12 cellular contexts compared by ENCODE assay signal in the genomic region with DNA sequence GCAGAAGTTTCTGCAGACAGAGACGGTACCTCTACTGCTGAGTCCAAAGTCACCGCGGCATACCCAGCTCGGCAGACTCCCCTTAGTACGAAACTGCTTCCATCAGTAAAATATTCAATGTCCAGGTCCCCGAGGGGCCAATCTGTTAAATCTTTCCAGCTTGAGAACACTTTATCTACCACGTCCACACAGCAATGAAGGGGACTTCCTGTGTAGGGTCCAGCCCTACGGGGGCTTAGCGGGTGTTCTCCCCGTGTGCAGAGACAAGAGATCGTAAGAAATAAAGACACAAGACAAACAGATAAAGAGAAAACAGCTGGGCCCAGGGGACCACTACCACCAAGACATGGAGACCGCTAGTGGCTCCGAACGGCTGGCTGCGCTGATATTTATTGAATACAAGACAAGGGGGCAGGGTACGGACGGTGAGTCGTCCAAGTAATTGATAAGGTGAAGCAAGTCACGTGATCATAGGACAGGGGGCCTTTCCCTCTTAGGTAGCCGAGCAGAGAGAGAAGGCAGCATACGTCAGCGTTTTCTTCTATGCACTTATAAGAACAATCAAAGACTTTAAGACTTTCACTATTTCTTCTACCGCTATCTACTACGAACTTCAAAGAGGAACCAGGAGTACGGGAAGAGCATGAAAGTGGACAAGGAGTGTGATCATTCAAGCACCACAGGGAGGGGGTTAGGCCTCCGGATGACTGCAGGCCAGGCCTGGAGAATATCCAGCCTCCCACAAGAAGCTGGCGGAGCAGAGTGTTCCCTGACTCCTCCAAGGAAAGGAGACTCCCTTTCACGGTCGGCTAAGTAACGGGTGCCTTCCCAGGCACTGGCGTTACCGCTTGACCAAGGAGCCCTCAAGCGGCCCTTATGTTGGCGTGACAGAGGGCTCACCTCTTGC. TPM values are rescaled to one million over a fixed set of nuclear protein-coding genes. Genes with fewer than 3 reads are reported as not detected.
DNase-seq lines count a peak whose midpoint lies in the region; ATAC-seq, FAIRE-seq and TF ChIP-seq lines count a peak whose summit lies in the region.
"Not testable (repeated sequence)": the region's sequence is repeated elsewhere in the genome, so short reads cannot be mapped to it uniquely, and the experiment has no call there.
"Had no signal": no experiment of that assay in that cellular context is flagged by ENCODE, and none has a peak within 500 bp of the region (broad histone marks: within the 10 kb centered on the region; RNA-seq: fewer than 3 reads in every experiment).

No MANE protein-coding gene starts in this region.

- not testable (repeated sequence) for BruUV-seq in K562 (replicated peaks; lab: Mats Ljungman, UMichigan)

- peaks cover 39% of the 10 kb centered on the region for H3K79me2 ChIP-seq in K562 (ENCODE audit: control insufficient read depth, insufficient read depth, low read length)
- H3K79me2 ChIP-seq in fibroblast of lung (ENCODE audit: control insufficient read depth, insufficient read depth, low read length): not testable (repeated sequence)

- ATAC-seq in activated B cell treated with CpG ODN at 0.5 μM for 24 hours (ENCODE audit: low read depth): not testable (repeated sequence)
- peak; percentile 7; the same call in 2 of the 3 replicates for ATAC-seq in K562

- peak overlapping the region; percentile 86 for H2AFZ ChIP-seq in K562 (ENCODE audit: low read depth, low read length)
- peak overlapping the region; percentile 73 for H2AFZ ChIP-seq in fibroblast of lung (ENCODE audit: low read length)

- H3K4me2 ChIP-seq in K562 (ENCODE audit: insufficient read depth, low read length): peak overlapping the region; percentile 77
- peak overlapping the region; percentile 15 for H3K4me2 ChIP-seq in fibroblast of lung (ENCODE audit: extremely low read depth, insufficient read depth, low read length)

- peak overlapping the region; percentile 88 for H3K27ac ChIP-seq in K562 (ENCODE audit: extremely low read depth, low read depth, low read length)
- peak overlapping the region; percentile 10 for H3K27ac ChIP-seq in fibroblast of lung (ENCODE audit: insufficient read depth, low read length)
- peak overlapping the region; percentile 48 to 99 (median 97) for H3K27ac ChIP-seq in spleen
- H3K27ac ChIP-seq in uterus: peak overlapping the region; percentile 91 to 98

- peak overlapping the region; percentile 53 for H3K27ac Mint-ChIP-seq in activated B cell treated with CpG ODN at 0.5 μM for 24 hours
- H3K27ac Mint-ChIP-seq in neural crest cell (ENCODE audit: unreplicated experiment): not testable (repeated sequence)

- not testable (repeated sequence) for H3K27me3 ChIP-seq in K562 (ENCODE audit: control insufficient read depth in 2 of 2, insufficient read depth in 2 of 2, low read length in 2 of 2); fibroblast of lung (ENCODE audit: control insufficient read depth, insufficient read depth, low read length); spleen (replicated peaks in 1 of 7); uterus

- H3K36me3 ChIP-seq in K562 (ENCODE audit: control insufficient read depth, insufficient read depth, low read length); fibroblast of lung (ENCODE audit: control insufficient read depth, insufficient read depth, low read length); spleen; uterus: not testable (repeated sequence)

- H3K4me3 ChIP-seq in K562 (peak overlapping the region; percentile 28; the same call in 1 of the 2 replicates), uterus (peak overlapping the region in 1 of 2 donors; percentile 28)
- not testable (repeated sequence) for H3K4me3 ChIP-seq in fibroblast of lung (replicated peaks in 1 of 4; ENCODE audit: control extremely low read depth in 1 of 4, insufficient read depth in 1 of 4, low read depth in 3 of 4, low read length in 4 of 4); spleen

- not testable (repeated sequence) for H3K9me1 ChIP-seq in K562 (ENCODE audit: control insufficient read depth, insufficient read depth, low read length)

- H4K20me1 ChIP-seq in K562 (replicated peaks; ENCODE audit: control insufficient read depth, insufficient read depth, low read length); fibroblast of lung (ENCODE audit: control insufficient read depth, extremely low read depth, insufficient read depth, low read length): not testable (repeated sequence)

- H3K4me1 ChIP-seq in K562 (replicated peaks in 1 of 2; ENCODE audit: control insufficient read depth in 2 of 2, insufficient read depth in 2 of 2, low read length in 2 of 2) (peaks cover 43 to 55% of the 10 kb centered on the region in 2 experiments), fibroblast of lung (ENCODE audit: control insufficient read depth, extremely low read depth, insufficient read depth, low read length) (peaks cover 14% of the 10 kb centered on the region), spleen (peaks cover 32 to 86% (median 63%) of the 10 kb centered on the region in 6 donors), uterus (peaks cover 5 to 25% of the 10 kb centered on the region in 2 donors)

- POLR2A ChIA-PET in activated B cell treated with CpG ODN at 0.5 μM for 24 hours (lab: Charles Lee) (interaction anchor here (0.7 kb wide), 1 partner anchor 15 kb away, joined by 3 read pairs; no protein-coding TSS in a partner anchor), K562 (lab: Yijun Ruan, JAX) (interaction anchor here (0.6 to 1.5 kb wide), 8 partner anchors 8 to 136 kb away, joined by 3 to 7 read pairs (median 3); no protein-coding TSS in a partner anchor)

- peaks cover 49% of the 10 kb centered on the region for H3K4me1 Mint-ChIP-seq in activated B cell treated with CpG ODN at 0.5 μM for 24 hours
- H3K4me1 Mint-ChIP-seq in neural crest cell: peaks cover 40% of the 10 kb centered on the region

- peak; percentile 49 for FAIRE-seq in K562 (lab: Jason Lieb, UNC)

- TF ChIP-seq POLR2A in K562 (conservative IDR thresholded peaks at IDR 0.05): peak; percentile 68
- TF ChIP-seq POLR2A in spleen (IDR thresholded peaks at IDR 0.05); uterus (IDR thresholded peaks at IDR 0.05): not testable (repeated sequence)

- H3K9ac ChIP-seq in K562 (ENCODE audit: insufficient read depth in 1 of 2, low read depth in 2 of 2, low read length in 2 of 2): peak overlapping the region; percentile 15 to 61; a peak in 3 of 4 replicates
- not testable (repeated sequence) for H3K9ac ChIP-seq in fibroblast of lung (ENCODE audit: insufficient read depth, low read length)

- TF ChIP-seq CTCF in activated B cell treated with CpG ODN at 0.5 μM for 24 hours (IDR thresholded peaks at IDR 0.05); K562 (IDR thresholded peaks at IDR 0.05 in 2 of 3, conservative IDR thresholded peaks at IDR 0.05 in 1 of 3; ENCODE audit: insufficient read depth in 2 of 3, low read depth in 1 of 3, low read length in 3 of 3); fibroblast of lung (conservative IDR thresholded peaks at IDR 0.05 in 1 of 2, IDR thresholded peaks at IDR 0.05 in 1 of 2; ENCODE audit: low read depth in 1 of 2, low read length in 2 of 2); neural crest cell (conservative IDR thresholded peaks at IDR 0.05); spleen (IDR thresholded peaks at IDR 0.05 in 8 of 11, conservative IDR thresholded peaks at IDR 0.05 in 3 of 11); uterus (IDR thresholded peaks at IDR 0.05): not testable (repeated sequence)

- TF ChIP-seq RAD21 in K562 (CRISPR knock-in tag; conservative IDR thresholded peaks at IDR 0.05 in 1 of 2, IDR thresholded peaks at IDR 0.05 in 1 of 2): not testable (repeated sequence)

- H3K9me3 ChIP-seq in K562 (replicated peaks; ENCODE audit: control insufficient read depth, insufficient read depth, low read depth, low read length); fibroblast of lung (ENCODE audit: control insufficient read depth, insufficient read depth, low read depth, low read length); spleen; uterus: not testable (repeated sequence)

- CTCF ChIA-PET in activated B cell treated with CpG ODN at 0.5 μM for 24 hours (lab: Charles Lee): interaction anchor here (0.7 to 1.5 kb wide), 2 partner anchors 15 to 72 kb away, joined by 3 to 4 read pairs; no protein-coding TSS in a partner anchor
- CTCF ChIA-PET in K562 (lab: Yijun Ruan, JAX; ENCODE audit: low intra/inter-chr PET ratio): not testable (repeated sequence)

- H3K9me3 Mint-ChIP-seq in activated B cell treated with CpG ODN at 0.5 μM for 24 hours, neural crest cell: not testable (repeated sequence)

- in situ Hi-C loops in K562 (cut with MboI): not testable (repeated sequence)

- H3K4me3 Mint-ChIP-seq in activated B cell treated with CpG ODN at 0.5 μM for 24 hours: not testable (repeated sequence)
- peak overlapping the region; percentile 31 for H3K4me3 Mint-ChIP-seq in neural crest cell

- not testable (repeated sequence) for H3K27me3 Mint-ChIP-seq in activated B cell treated with CpG ODN at 0.5 μM for 24 hours; neural crest cell (ENCODE audit: low read depth)

- 1% methylated on average over 26 of the region's 34 CpGs for WGBS in K562 (ENCODE audit: insufficient coverage, low coverage, missing lambda C conversion rate)
- 65 to 75% (median 71%) methylated on average over 26 to 28 of the region's 34 CpGs for WGBS in spleen, 5 donors

- DNase-seq in ELF-1 (ENCODE audit: low read depth, low spot score) (peak; percentile 31), K562 (ENCODE audit: extremely low read depth in 1 of 4, low spot score in 3 of 4) (peak in 3 of 4 experiments; percentile 47 to 86 (median 49)), left kidney (ENCODE audit: low read depth, low spot score) (peak; percentile 41), spleen (peak; percentile 69), uterus (peak; percentile 88 to 89)
- not testable (repeated sequence) for DNase-seq in activated B cell treated with CpG ODN at 0.5 μM for 24 hours; fibroblast of lung (ENCODE audit: low read depth in 2 of 2); neural crest cell (ENCODE audit: low read depth, low spot score)

- TF ChIP-seq EP300 in K562 (IDR thresholded peaks at IDR 0.05; ENCODE audit: low read length): peak; percentile 14; the same call in 1 of the 2 replicates

- intact Hi-C loops in activated B cell treated with CpG ODN at 0.5 μM for 24 hours (cut with micrococcal nuclease); K562 (cut with micrococcal nuclease); spleen (cut with DNase I; ENCODE audit: low total_unique reads); uterus (cut with DNase I; ENCODE audit: low total_unique reads): not testable (repeated sequence)

- H3K36me3 Mint-ChIP-seq in activated B cell treated with CpG ODN at 0.5 μM for 24 hours (ENCODE audit: low read depth); neural crest cell (ENCODE audit: low read depth): not testable (repeated sequence)

RNA-seq across cellular contexts. Expression of a gene that starts 4.2 kb away (rescaled TPM):
- total RNA-seq in activated B cell treated with CpG ODN at 0.5 μM for 24 hours: 14.8 and 17.0 TPM in 2 replicates
- 6.0 and 26.3 TPM in 2 replicates for total RNA-seq in K562 (2011; cell fraction: chromatin; rRNA removed; ENCODE audit: low replicate concordance)
- 38.8 and 53.5 TPM in 2 replicates for total RNA-seq in K562 (2011; cell fraction: nucleolus; rRNA removed)
- total RNA-seq in K562 (2011; cell fraction: nucleoplasm; rRNA removed): 31.1 and 36.4 TPM in 2 replicates
- 49.6 and 70.6 TPM in 2 replicates for total RNA-seq in K562 (2014; rRNA removed)
- total RNA-seq in K562 (2014; rRNA removed; fragmentation: Illumina TruSeq; extraction: Trizol): 41.0 and 51.5 TPM in 2 replicates
- total RNA-seq in K562 (2015; rRNA removed; fragmentation: Illumina TruSeq; extraction: Trizol): 155 and 161 TPM in 2 replicates
- total RNA-seq in K562 (2021): 163 and 164 TPM in 2 replicates
- 22.7 and 77.6 TPM in 2 replicates for polyA plus RNA-seq in K562 (2011; rRNA removed)
- polyA plus RNA-seq in K562 (2011; cell fraction: cytosol; rRNA removed): 128 TPM in 2 replicates
- 28.0 and 34.2 TPM in 2 replicates for polyA plus RNA-seq in K562 (2011; cell fraction: nucleus; rRNA removed)
- polyA plus RNA-seq in K562 (2012): 478 and 481 TPM in 2 replicates
- polyA plus RNA-seq in K562 (2014; fragmentation: Illumina TruSeq; extraction: Trizol): 242 and 297 TPM in 2 replicates
- 100 to 1,000 TPM; 452 to 461 TPM for polyA plus RNA-seq in K562 (2014; fragmentation: Nextera tagmentation; extraction: Ambion mirVana)
- polyA plus RNA-seq in K562 (2014; rRNA removed): 77.7 and 150 TPM in 2 replicates
- polyA minus RNA-seq in K562 (2011; rRNA and poly(A)+ RNA removed): 19.8 and 26.3 TPM in 2 replicates
- polyA minus RNA-seq in K562 (2011; cell fraction: cytosol; rRNA and poly(A)+ RNA removed): 49.6 and 95.7 TPM in 2 replicates
- polyA minus RNA-seq in K562 (2011; cell fraction: nucleus; rRNA and poly(A)+ RNA removed): 6.9 and 19.4 TPM in 2 replicates
- 74.1 and 76.0 TPM in 2 replicates for total RNA-seq in fibroblast of lung
- 482 and 876 TPM in 2 replicates for polyA plus RNA-seq in fibroblast of lung
- polyA plus RNA-seq in fibroblast of lung (2012): 1,434 and 2,771 TPM in 2 replicates
- 1,383 and 3,346 TPM in 2 replicates for polyA minus RNA-seq in fibroblast of lung (ENCODE audit: low replicate concordance)
- total RNA-seq in neural crest cell: 156 and 165 TPM in 2 replicates
- total RNA-seq in spleen: 100 to 1,000 TPM; 314 to 942 (median 472) TPM
- 100 to 1,000 TPM; 391 to 618 (median 599) TPM for polyA plus RNA-seq in spleen
- total RNA-seq in uterus: 1,000 to 10,000 TPM in 1 of 4 donors, 100 to 1,000 TPM in 2, 10 to 100 TPM in 1; 22.2 to 1,343 (median 242) TPM

RNA-seq across cellular contexts. Expression of a gene that starts 11.0 kb away (rescaled TPM):
- total RNA-seq in activated B cell treated with CpG ODN at 0.5 μM for 24 hours (21.2 and 25.3 TPM in 2 replicates), K562 (2014; rRNA removed) (793 and 818 TPM in 2 replicates), K562 (2014; rRNA removed; fragmentation: Illumina TruSeq; extraction: Trizol) (572 and 787 TPM in 2 replicates), K562 (2015; rRNA removed; fragmentation: Illumina TruSeq; extraction: Trizol) (979 and 985 TPM in 2 replicates), K562 (2021) (691 and 717 TPM in 2 replicates), fibroblast of lung (21.1 and 41.6 TPM in 2 replicates), neural crest cell (2.0 and 2.3 TPM in 2 replicates), spleen (100 to 1,000 TPM; 333 to 670 (median 510) TPM), uterus (100 to 1,000 TPM in 2 of 4 donors, 10 to 100 TPM in 2; 13.4 to 672 (median 239) TPM)
- 394 and 929 TPM in 2 replicates for total RNA-seq in K562 (2011; cell fraction: chromatin; rRNA removed; ENCODE audit: low replicate concordance)
- total RNA-seq in K562 (2011; cell fraction: nucleolus; rRNA removed): 1,445 and 1,483 TPM in 2 replicates
- total RNA-seq in K562 (2011; cell fraction: nucleoplasm; rRNA removed): 1,061 and 1,262 TPM in 2 replicates
- polyA plus RNA-seq in K562 (2011; rRNA removed) (900 and 1,311 TPM in 2 replicates), K562 (2014; fragmentation: Illumina TruSeq; extraction: Trizol) (1,966 and 1,984 TPM in 2 replicates), K562 (2014; fragmentation: Nextera tagmentation; extraction: Ambion mirVana) (1,000 to 10,000 TPM; 4,252 to 5,579 TPM), K562 (2014; rRNA removed) (974 and 999 TPM in 2 replicates), fibroblast of lung (54.9 and 93.0 TPM in 2 replicates), spleen (100 to 1,000 TPM; 314 to 496 (median 327) TPM)
- polyA plus RNA-seq in K562 (2011; cell fraction: cytosol; rRNA removed): 2,724 and 2,737 TPM in 2 replicates
- 780 and 1,049 TPM in 2 replicates for polyA plus RNA-seq in K562 (2011; cell fraction: nucleus; rRNA removed)
- polyA plus RNA-seq in K562 (2012): 1,084 and 1,212 TPM in 2 replicates
- polyA minus RNA-seq in K562 (2011; rRNA and poly(A)+ RNA removed): 752 and 801 TPM in 2 replicates
- 577 and 662 TPM in 2 replicates for polyA minus RNA-seq in K562 (2011; cell fraction: cytosol; rRNA and poly(A)+ RNA removed)
- polyA minus RNA-seq in K562 (2011; cell fraction: nucleus; rRNA and poly(A)+ RNA removed): 139 and 266 TPM in 2 replicates
- polyA plus RNA-seq in fibroblast of lung (2012): 57.9 and 94.3 TPM in 2 replicates
- polyA minus RNA-seq in fibroblast of lung (ENCODE audit: low replicate concordance): 219 and 381 TPM in 2 replicates

RNA-seq across cellular contexts. Expression of a gene that starts 17.2 kb away (rescaled TPM):
- 112 and 125 TPM in 2 replicates for total RNA-seq in activated B cell treated with CpG ODN at 0.5 μM for 24 hours
- total RNA-seq in K562 (2011; cell fraction: chromatin; rRNA removed; ENCODE audit: low replicate concordance): 6.5 and 20.8 TPM in 2 replicates
- total RNA-seq in K562 (2011; cell fraction: nucleolus; rRNA removed): 47.0 and 138 TPM in 2 replicates
- 31.5 and 44.9 TPM in 2 replicates for total RNA-seq in K562 (2011; cell fraction: nucleoplasm; rRNA removed)
- 52.8 and 187 TPM in 2 replicates for total RNA-seq in K562 (2014; rRNA removed)
- total RNA-seq in K562 (2014; rRNA removed; fragmentation: Illumina TruSeq; extraction: Trizol): 137 and 145 TPM in 2 replicates
- 290 and 356 TPM in 2 replicates for total RNA-seq in K562 (2015; rRNA removed; fragmentation: Illumina TruSeq; extraction: Trizol)
- 693 and 698 TPM in 2 replicates for total RNA-seq in K562 (2021)
- polyA plus RNA-seq in K562 (2011; rRNA removed): 205 and 655 TPM in 2 replicates
- 600 and 1,150 TPM in 2 replicates for polyA plus RNA-seq in K562 (2011; cell fraction: cytosol; rRNA removed)
- 59.9 and 198 TPM in 2 replicates for polyA plus RNA-seq in K562 (2011; cell fraction: nucleus; rRNA removed)
- 488 and 506 TPM in 2 replicates for polyA plus RNA-seq in K562 (2012)
- 472 and 547 TPM in 2 replicates for polyA plus RNA-seq in K562 (2014; fragmentation: Illumina TruSeq; extraction: Trizol)
- polyA plus RNA-seq in K562 (2014; fragmentation: Nextera tagmentation; extraction: Ambion mirVana): 1,000 to 10,000 TPM; 3,629 to 4,872 TPM
- 255 and 328 TPM in 2 replicates for polyA plus RNA-seq in K562 (2014; rRNA removed)
- polyA minus RNA-seq in K562 (2011; rRNA and poly(A)+ RNA removed): 69.9 and 190 TPM in 2 replicates
- polyA minus RNA-seq in K562 (2011; cell fraction: cytosol; rRNA and poly(A)+ RNA removed): 143 and 401 TPM in 2 replicates
- polyA minus RNA-seq in K562 (2011; cell fraction: nucleus; rRNA and poly(A)+ RNA removed): 14.8 and 71.3 TPM in 2 replicates
- total RNA-seq in fibroblast of lung: 51.2 and 96.8 TPM in 2 replicates
- polyA plus RNA-seq in fibroblast of lung: 434 and 714 TPM in 2 replicates
- 815 and 1,567 TPM in 2 replicates for polyA plus RNA-seq in fibroblast of lung (2012)
- 887 and 1,750 TPM in 2 replicates for polyA minus RNA-seq in fibroblast of lung (ENCODE audit: low replicate concordance)
- 55.0 and 67.2 TPM in 2 replicates for total RNA-seq in neural crest cell
- 1,000 to 10,000 TPM in 4 of 7 donors, 100 to 1,000 TPM in 3; 507 to 1,635 (median 1,062) TPM for total RNA-seq in spleen
- 1,000 to 10,000 TPM in 1 of 3 donors, 100 to 1,000 TPM in 2; 680 to 1,006 (median 885) TPM for polyA plus RNA-seq in spleen
- 100 to 1,000 TPM in 3 of 4 donors, 10 to 100 TPM in 1; 27.8 to 926 (median 269) TPM for total RNA-seq in uterus

RNA-seq across cellular contexts. Expression of a gene that starts 25.5 kb away (rescaled TPM):
- total RNA-seq in activated B cell treated with CpG ODN at 0.5 μM for 24 hours (not detected in 2 replicates), K562 (2014; rRNA removed) (not detected in 2 replicates), K562 (2014; rRNA removed; fragmentation: Illumina TruSeq; extraction: Trizol) (not detected in 2 replicates), K562 (2015; rRNA removed; fragmentation: Illumina TruSeq; extraction: Trizol) (not detected in 2 replicates), K562 (2021) (not detected in 2 replicates), fibroblast of lung (0.50 TPM in 1 of 2 replicates, not detected in the other), neural crest cell (not detected in 2 replicates), spleen (not detected), uterus (not detected)
- total RNA-seq in K562 (2011; cell fraction: chromatin; rRNA removed; ENCODE audit: low replicate concordance): not detected in 2 replicates
- not detected in 2 replicates for total RNA-seq in K562 (2011; cell fraction: nucleolus; rRNA removed)
- not detected in 2 replicates for total RNA-seq in K562 (2011; cell fraction: nucleoplasm; rRNA removed)
- polyA plus RNA-seq in K562 (2011; rRNA removed) (not detected in 2 replicates), K562 (2014; fragmentation: Illumina TruSeq; extraction: Trizol) (not detected in 2 replicates), K562 (2014; fragmentation: Nextera tagmentation; extraction: Ambion mirVana) (not detected), K562 (2014; rRNA removed) (0.19 TPM in 1 of 2 replicates, not detected in the other), fibroblast of lung (not detected in 2 replicates), spleen (not detected)
- polyA plus RNA-seq in K562 (2011; cell fraction: cytosol; rRNA removed): not detected in 2 replicates
- not detected in 2 replicates for polyA plus RNA-seq in K562 (2011; cell fraction: nucleus; rRNA removed)
- polyA plus RNA-seq in K562 (2012): not detected in 2 replicates
- polyA minus RNA-seq in K562 (2011; rRNA and poly(A)+ RNA removed): not detected in 2 replicates
- polyA minus RNA-seq in K562 (2011; cell fraction: cytosol; rRNA and poly(A)+ RNA removed): not detected in 2 replicates
- polyA minus RNA-seq in K562 (2011; cell fraction: nucleus; rRNA and poly(A)+ RNA removed): not detected in 2 replicates
- polyA plus RNA-seq in fibroblast of lung (2012): not detected in 2 replicates
- polyA minus RNA-seq in fibroblast of lung (ENCODE audit: low replicate concordance): not detected in 2 replicates
- total RNA-seq: aorta, frontal cortex, HT1080 had no signal
- polyA plus RNA-seq: aorta, small intestine had no signal

RNA-seq across cellular contexts. Expression of a gene that starts 35.9 kb away (rescaled TPM):
- total RNA-seq in activated B cell treated with CpG ODN at 0.5 μM for 24 hours (62.3 and 74.1 TPM in 2 replicates), K562 (2014; rRNA removed) (25.7 and 34.3 TPM in 2 replicates), K562 (2014; rRNA removed; fragmentation: Illumina TruSeq; extraction: Trizol) (3.3 and 5.1 TPM in 2 replicates), K562 (2015; rRNA removed; fragmentation: Illumina TruSeq; extraction: Trizol) (13.8 and 15.2 TPM in 2 replicates), K562 (2021) (55.9 and 73.1 TPM in 2 replicates), fibroblast of lung (8.4 and 8.5 TPM in 2 replicates), neural crest cell (23.2 and 25.1 TPM in 2 replicates), spleen (100 to 1,000 TPM in 6 of 7 donors, 10 to 100 TPM in 1; 53.4 to 182 (median 128) TPM), uterus (10 to 100 TPM in 3 of 4 donors, 1 to 10 TPM in 1; 7.9 to 29.1 (median 14.2) TPM)
- total RNA-seq in K562 (2011; cell fraction: chromatin; rRNA removed; ENCODE audit: low replicate concordance): 121 and 331 TPM in 2 replicates
- 233 and 250 TPM in 2 replicates for total RNA-seq in K562 (2011; cell fraction: nucleolus; rRNA removed)
- 139 and 152 TPM in 2 replicates for total RNA-seq in K562 (2011; cell fraction: nucleoplasm; rRNA removed)
- polyA plus RNA-seq in K562 (2011; rRNA removed) (18.1 and 48.0 TPM in 2 replicates), K562 (2014; fragmentation: Illumina TruSeq; extraction: Trizol) (18.3 and 23.2 TPM in 2 replicates), K562 (2014; fragmentation: Nextera tagmentation; extraction: Ambion mirVana) (under 1 TPM; 0.38 to 0.84 TPM), K562 (2014; rRNA removed) (74.2 and 85.1 TPM in 2 replicates), fibroblast of lung (3.1 and 4.6 TPM in 2 replicates), spleen (100 to 1,000 TPM; 127 to 250 (median 134) TPM)
- 11.1 and 18.3 TPM in 2 replicates for polyA plus RNA-seq in K562 (2011; cell fraction: cytosol; rRNA removed)
- polyA plus RNA-seq in K562 (2011; cell fraction: nucleus; rRNA removed): 636 and 650 TPM in 2 replicates
- 54.9 and 131 TPM in 2 replicates for polyA plus RNA-seq in K562 (2012)
- 2.3 TPM in 2 replicates for polyA minus RNA-seq in K562 (2011; rRNA and poly(A)+ RNA removed)
- polyA minus RNA-seq in K562 (2011; cell fraction: cytosol; rRNA and poly(A)+ RNA removed): 4.9 and 8.6 TPM in 2 replicates
- 43.4 and 50.0 TPM in 2 replicates for polyA minus RNA-seq in K562 (2011; cell fraction: nucleus; rRNA and poly(A)+ RNA removed)
- polyA plus RNA-seq in fibroblast of lung (2012): 4.2 and 6.8 TPM in 2 replicates
- polyA minus RNA-seq in fibroblast of lung (ENCODE audit: low replicate concordance): 2.1 and 5.6 TPM in 2 replicates

Comparison
In these comparisons a context has a peak if more than half of its experiments do, and no peak if none do; other contexts are left out.
1. H3K27ac ChIP-seq: peak in every context shown above with its lines; median percentile 97 in spleen; 94 in uterus; 88 in K562; 10 in fibroblast of lung.